16 cellular contexts compared by ENCODE assay signal in the genomic region with DNA sequence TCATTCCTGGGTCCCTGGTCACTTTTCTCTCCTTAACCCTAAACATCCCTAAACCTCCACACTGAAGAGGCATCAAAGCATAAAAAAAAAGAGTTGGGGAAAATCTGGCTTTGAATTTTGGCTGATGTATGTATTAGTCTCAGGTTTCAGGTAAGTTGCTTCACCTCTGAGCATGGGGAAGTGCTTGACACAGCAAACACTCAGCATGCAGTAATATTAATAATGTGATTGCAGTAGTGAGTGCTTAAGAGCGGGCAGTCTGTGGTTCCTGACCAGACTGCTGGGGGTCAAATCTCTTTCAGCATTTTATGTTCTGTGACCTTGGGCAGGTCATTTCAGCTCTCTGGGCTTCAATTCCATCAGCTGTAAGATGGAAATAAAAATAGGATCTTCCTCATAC.
"Had no signal": no experiment of that assay in that cellular context is flagged by ENCODE, and none has a peak within 500 bp of the region (broad histone marks: within the 10 kb centered on the region; RNA-seq: fewer than 3 reads in every experiment).

No MANE protein-coding gene starts in this region.

- DNase-seq: activated naive CD4-positive, alpha-beta T cell treated with anti-CD3 and anti-CD28 coated beads, Interleukin-2, amount 50 U/mL, for 16 hours; activated T-cell treated with anti-CD3 and anti-CD28 coated beads, Interleukin-2, amount 50 U/mL, for 1 hour; adrenal gland; central memory CD4-positive, alpha-beta T cell; cortex of kidney; effector CD8-positive, alpha-beta T cell; islet precursor cell; left ventricle myocardium inferior; nephron progenitor cell; sigmoid colon; stimulated activated CD4-positive, alpha-beta T cell treated with anti-CD3 and anti-CD28 coated beads, Interleukin-12 subunit alpha, Interleukin-12 subunit beta, amount 100 ng/mL, for 4 hours; stimulated activated CD4-positive, alpha-beta T cell treated with anti-CD3 and anti-CD28 coated beads, Interleukin-4, amount 100 ng/mL, for 1 hour; stimulated activated CD8-positive, alpha-beta memory T cell treated with anti-CD3 and anti-CD28 coated beads, Interleukin-4, amount 100 ng/mL, for 48 hours; stimulated activated naive CD8-positive, alpha-beta T cell treated with anti-CD3 and anti-CD28 coated beads, Interleukin-15, Interleukin-2, amounts not matched to agents 100 U/mL and 50 U/mL, for 24 hours had no signal

- H3K27ac ChIP-seq: adrenal gland, gastroesophageal sphincter, left ventricle myocardium inferior, sigmoid colon, suprapubic skin had no signal

- H3K36me3 ChIP-seq: adrenal gland, gastroesophageal sphincter, left ventricle myocardium inferior, sigmoid colon, suprapubic skin had no signal

- H3K4me3 ChIP-seq: adrenal gland, gastroesophageal sphincter, left ventricle myocardium inferior, sigmoid colon, suprapubic skin had no signal

- H3K27me3 ChIP-seq: adrenal gland, sigmoid colon, suprapubic skin had no signal

- H3K4me1 ChIP-seq: adrenal gland, gastroesophageal sphincter, left ventricle myocardium inferior, sigmoid colon, suprapubic skin had no signal

- ATAC-seq: gastroesophageal sphincter; stimulated activated naive CD8-positive, alpha-beta T cell treated with anti-CD3 and anti-CD28 coated beads, Interleukin-15, Interleukin-2, amounts not matched to agents 100 U/mL and 50 U/mL, for 24 hours had no signal

- H3K9me3 ChIP-seq: adrenal gland, gastroesophageal sphincter, left ventricle myocardium inferior, sigmoid colon, suprapubic skin had no signal
